In the genomic region with DNA sequence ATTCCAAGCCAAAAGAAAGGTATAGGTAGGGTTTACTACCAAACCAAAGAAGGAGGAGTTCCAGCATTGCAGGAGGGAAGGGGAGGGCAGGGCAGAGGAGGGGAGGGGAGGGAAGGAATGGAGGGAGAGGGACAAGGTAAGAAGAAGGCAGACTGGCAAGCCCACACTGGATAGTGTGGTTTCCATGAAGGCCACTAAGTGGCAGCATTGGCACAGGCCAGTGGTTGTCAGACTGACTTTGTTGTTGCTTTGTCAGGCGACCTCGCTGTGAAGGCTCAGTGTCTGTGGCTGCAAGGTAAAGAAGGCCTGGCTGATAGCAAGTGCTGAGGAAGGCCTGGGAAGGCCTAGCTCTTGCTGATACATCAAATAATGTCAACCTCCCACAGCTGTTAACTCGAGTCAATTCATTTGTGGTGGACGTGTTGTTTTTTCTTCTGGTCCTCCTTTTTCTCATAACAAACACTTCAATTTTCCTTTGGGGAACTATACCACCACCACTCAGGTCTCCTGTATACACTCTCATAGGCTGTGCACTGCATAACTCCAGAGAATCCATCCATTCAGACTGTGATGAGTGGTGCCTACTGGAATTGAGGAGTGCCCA, we compare ENCODE assay signal across 9 cellular contexts. TPM values are rescaled to one million over a fixed set of nuclear protein-coding genes. Genes with fewer than 3 reads are reported as not detected.
A peak's percentile ranks its signal among the peaks of the same experiment; 100 is the strongest.
DNase-seq lines count a peak whose midpoint lies in the region; ATAC-seq and TF ChIP-seq lines count a peak whose summit lies in the region.
"Had no signal": no experiment of that assay in that cellular context is flagged by ENCODE, and none has a peak within 500 bp of the region (broad histone marks: within the 10 kb centered on the region; RNA-seq: fewer than 3 reads in every experiment).

No MANE protein-coding gene starts in this region.

- no peak overlapping the region for H3K9ac ChIP-seq in Loucy (ENCODE audit: low read depth, low read length, poor library complexity, severe bottlenecking)
- no peak overlapping the region for H3K9ac ChIP-seq in smooth muscle cell (ENCODE audit: low read depth)

- H3F3A ChIP-seq in Loucy (ENCODE audit: low read depth) (no peaks in the 10 kb centered on the region), smooth muscle cell (ENCODE audit: low read depth) (no peaks in the 10 kb centered on the region)

- no peak overlapping the region for H2AFZ ChIP-seq in Loucy (ENCODE audit: low read length)
- H2AFZ ChIP-seq in hepatocyte, result no peak overlapping the region
- no peak overlapping the region for H2AFZ ChIP-seq in smooth muscle cell (ENCODE audit: low read depth)

- no peaks in the 10 kb centered on the region for H3K36me3 ChIP-seq in Loucy (ENCODE audit: insufficient read depth, low read length)
- H3K36me3 ChIP-seq in adrenal gland (replicated peaks in 1 of 2), result no peaks in the 10 kb centered on the region
- H3K36me3 ChIP-seq in hepatocyte (replicated peaks; ENCODE audit: insufficient read depth, low read depth), result no peaks in the 10 kb centered on the region
- no peaks in the 10 kb centered on the region for H3K36me3 ChIP-seq in smooth muscle cell (ENCODE audit: low read depth)

- H3K27ac ChIP-seq in adrenal gland (no peak overlapping the region), hepatocyte (no peak overlapping the region), smooth muscle cell (ENCODE audit: low read depth) (no peak overlapping the region)

- no peak for TF ChIP-seq POLR2A in adrenal gland (IDR thresholded peaks at IDR 0.05)

- H3K79me2 ChIP-seq in Loucy (ENCODE audit: insufficient read depth, low read length) (no peaks in the 10 kb centered on the region), hepatocyte (no peaks in the 10 kb centered on the region), smooth muscle cell (ENCODE audit: low read depth) (no peaks in the 10 kb centered on the region)

- H3K4me2 ChIP-seq in Loucy (ENCODE audit: low read depth, low read length, poor library complexity, severe bottlenecking) (no peak overlapping the region), hepatocyte (no peak overlapping the region), smooth muscle cell (no peak overlapping the region)

- H3K4me1 ChIP-seq in Loucy (ENCODE audit: insufficient read depth, low read length, poor library complexity, severe bottlenecking) (no peaks in the 10 kb centered on the region), adrenal gland (replicated peaks in 1 of 2) (no peaks in the 10 kb centered on the region), hepatocyte (ENCODE audit: insufficient read depth) (no peaks in the 10 kb centered on the region), smooth muscle cell (ENCODE audit: low read depth) (no peaks in the 10 kb centered on the region)

- intact Hi-C loops in adrenal gland (cut with DNase I), result loop anchor here in 1 of 2 donors (5.0 kb wide), 1 partner anchor 161 kb away; no protein-coding TSS in a partner anchor

- no peaks in the 10 kb centered on the region for H4K20me1 ChIP-seq in Loucy (ENCODE audit: insufficient read depth, low read length, poor library complexity, severe bottlenecking)
- H4K20me1 ChIP-seq in hepatocyte (ENCODE audit: insufficient read depth, poor library complexity, severe bottlenecking), result no peaks in the 10 kb centered on the region
- no peaks in the 10 kb centered on the region for H4K20me1 ChIP-seq in smooth muscle cell (ENCODE audit: low read depth)

- ATAC-seq in HG03520 (IDR thresholded peaks at IDR 0.05; ENCODE audit: unreplicated experiment), result no peak

- peak; percentile 78 for TF ChIP-seq CTCF in Loucy (conservative IDR thresholded peaks at IDR 0.05; ENCODE audit: low read length)
- peak; percentile 52 to 91 (median 78) for TF ChIP-seq CTCF in adrenal gland (IDR thresholded peaks at IDR 0.05)
- TF ChIP-seq CTCF in hepatocyte (IDR thresholded peaks at IDR 0.05; ENCODE audit: poor library complexity), result peak; percentile 61
- TF ChIP-seq CTCF in smooth muscle cell (IDR thresholded peaks at IDR 0.05; ENCODE audit: borderline replicate concordance, insufficient read depth, poor library complexity, severe bottlenecking), result peak; percentile 52

- H3K9me2 ChIP-seq in Loucy (replicated peaks; ENCODE audit: low read depth, low read length) (no peaks in the 10 kb centered on the region), hepatocyte (replicated peaks; ENCODE audit: insufficient read depth) (no peaks in the 10 kb centered on the region)

- H3K9me3 ChIP-seq in Loucy (ENCODE audit: insufficient read depth, low read depth, low read length) (no peaks in the 10 kb centered on the region), adrenal gland (replicated peaks in 1 of 3) (no peaks in the 10 kb centered on the region), hepatocyte (ENCODE audit: low read depth) (no peaks in the 10 kb centered on the region), smooth muscle cell (replicated peaks; ENCODE audit: low read depth) (no peaks in the 10 kb centered on the region)

- H3K27me3 ChIP-seq in Loucy (ENCODE audit: insufficient read depth, low read length, poor library complexity, severe bottlenecking) (no peaks in the 10 kb centered on the region), adrenal gland (peaks cover 10% of the 10 kb centered on the region), hepatocyte (peaks cover 7% of the 10 kb centered on the region), smooth muscle cell (ENCODE audit: low read depth) (peaks cover 28% of the 10 kb centered on the region)

- 20 to 29% (median 25%) methylated on average over 4 of the region's 4 CpGs for WGBS in adrenal gland, 4 donors
- 34% methylated on average over 4 of the region's 4 CpGs for WGBS in hepatocyte (ENCODE audit: low lambda C conversion rate, missing lambda C conversion rate)
- 21% methylated on average over 4 of the region's 4 CpGs for WGBS in smooth muscle cell (ENCODE audit: low lambda C conversion rate)

- peak; percentile 37 for DNase-seq in GDM1 (lab: John Stamatoyannopoulos, UW)
- DNase-seq in RPMI8226, result peak; percentile 70
- peak; percentile 63 to 89 (median 78) for DNase-seq in adrenal gland
- peak; percentile 75 for DNase-seq in hepatocyte (ENCODE audit: low spot score)
- no peak for DNase-seq in smooth muscle cell (lab: John Stamatoyannopoulos, UW; ENCODE audit: unreplicated experiment)
- DNase-seq in GOT3 (lab: John Stamatoyannopoulos, UW), result no peak

- no peak overlapping the region for H3K4me3 ChIP-seq in Loucy (ENCODE audit: low read length, poor library complexity, severe bottlenecking)
- no peak overlapping the region for H3K4me3 ChIP-seq in adrenal gland
- H3K4me3 ChIP-seq in hepatocyte, result no peak overlapping the region
- no peak overlapping the region for H3K4me3 ChIP-seq in smooth muscle cell

RNA-seq across cellular contexts. Expression of a gene that starts 7.7 kb away (rescaled TPM):
- total RNA-seq in adrenal gland, result 10 to 100 TPM in 2 of 8 donors, 1 to 10 TPM in 6; 1.0 to 13.1 (median 6.2) TPM
- polyA plus RNA-seq in adrenal gland, result 10 to 100 TPM in 2 of 3 donors, 1 to 10 TPM in 1; 7.2 to 19.1 (median 14.7) TPM
- total RNA-seq in hepatocyte, result 9.2 and 12.6 TPM in 2 replicates
- polyA plus RNA-seq in hepatocyte, result 6.3 and 8.8 TPM in 2 replicates
- 8.4 and 10.3 TPM in 2 replicates for total RNA-seq in smooth muscle cell
- 3.7 and 7.4 TPM in 2 replicates for polyA plus RNA-seq in smooth muscle cell

RNA-seq across cellular contexts. Expression of a gene that starts 29.4 kb away (rescaled TPM):
- total RNA-seq in adrenal gland (not detected), hepatocyte (not detected in 2 replicates), smooth muscle cell (not detected in 2 replicates)
- polyA plus RNA-seq in adrenal gland (under 1 TPM in 1 of 3 donors, not detected in 2; 0.16 TPM), hepatocyte (not detected in 2 replicates), smooth muscle cell (0.11 TPM in 1 of 2 replicates, not detected in the other)
- total RNA-seq: urinary bladder had no signal
- polyA plus RNA-seq: urinary bladder had no signal

Comparison
In these comparisons a context has a peak if more than half of its experiments do, and no peak if none do; other contexts are left out.
1. DNase-seq: peak in GDM1 (single experiment), RPMI8226 (single experiment), adrenal gland (7 of 7) and hepatocyte (single experiment); none in smooth muscle cell (single experiment) and GOT3 (single experiment).
2. Peak in every context shown above with its lines, with median percentiles within 50 percentile points of each other: CTCF ChIP-seq.